8 cellular contexts compared by ENCODE assay signal in genomic region chr6:33787336-33787953, GRCh38. TPM values are rescaled to one million over a fixed set of nuclear protein-coding genes. Genes with fewer than 3 reads are reported as not detected.
A peak's percentile ranks its signal among the peaks of the same experiment; 100 is the strongest.
DNase-seq lines count a peak whose midpoint lies in the region; ATAC-seq and TF ChIP-seq lines count a peak whose summit lies in the region.

No MANE protein-coding gene starts in this region.

- H3K9me2 ChIP-seq in GM23248 (ENCODE audit: insufficient read depth) (no peaks in the 10 kb centered on the region), SU-DHL-6 (replicated peaks; ENCODE audit: insufficient read depth, low read length) (no peaks in the 10 kb centered on the region)

- H4K20me1 ChIP-seq in GM23248 (ENCODE audit: insufficient read depth): no peaks in the 10 kb centered on the region
- H4K20me1 ChIP-seq in SU-DHL-6 (ENCODE audit: low read depth, low read length): no peaks in the 10 kb centered on the region

- WGBS in GM23248 (ENCODE audit: low coverage in 1 of 2, low lambda C conversion rate in 2 of 2, missing lambda C conversion rate in 2 of 2), 2 experiments: 9 to 15% methylated on average over 7 of the region's 7 CpGs

- H3K4me2 ChIP-seq in GM23248 (ENCODE audit: unreplicated experiment): peak overlapping the region; percentile 97
- H3K4me2 ChIP-seq in SU-DHL-6 (ENCODE audit: low read depth, low read length, poor library complexity, severe bottlenecking): peak overlapping the region; percentile 61

- no peaks in the 10 kb centered on the region for H3K27me3 ChIP-seq in GM23248 (replicated peaks; ENCODE audit: insufficient read depth)
- no peaks in the 10 kb centered on the region for H3K27me3 ChIP-seq in SU-DHL-6 (ENCODE audit: low read length)
- no peaks in the 10 kb centered on the region for H3K27me3 ChIP-seq in skeletal muscle tissue (ENCODE audit: control insufficient read depth in 3 of 3, insufficient read depth in 3 of 3, low read length in 3 of 3)

- peaks cover 10% of the 10 kb centered on the region; the same call in 1 of the 2 replicates for H3K36me3 ChIP-seq in GM23248 (ENCODE audit: low read depth)
- no peaks in the 10 kb centered on the region for H3K36me3 ChIP-seq in SU-DHL-6 (ENCODE audit: low read length)
- peaks cover 26 to 33% (median 28%) of the 10 kb centered on the region in 3 donors for H3K36me3 ChIP-seq in skeletal muscle tissue (ENCODE audit: control insufficient read depth in 3 of 3, insufficient read depth in 3 of 3, low read length in 3 of 3)

- no peak overlapping the region for H2AFZ ChIP-seq in GM23248
- H2AFZ ChIP-seq in SU-DHL-6 (ENCODE audit: low read depth, low read length, severe bottlenecking): no peak overlapping the region

- in situ Hi-C loops in GM23248 (cut with MboI): no loop called here

- H3K27ac ChIP-seq in GM23248 (peak overlapping the region; percentile 97), SU-DHL-6 (ENCODE audit: low read depth, low read length) (peak overlapping the region; percentile 73), skeletal muscle tissue (ENCODE audit: low read depth, low read length) (peak overlapping the region; percentile 87)

- H3K4me1 ChIP-seq in GM23248 (ENCODE audit: insufficient read depth): peaks cover 33% of the 10 kb centered on the region
- H3K4me1 ChIP-seq in skeletal muscle tissue (ENCODE audit: control insufficient read depth in 3 of 3, insufficient read depth in 3 of 3, low read length in 3 of 3): peaks cover 32 to 39% (median 38%) of the 10 kb centered on the region in 3 donors

- H3F3A ChIP-seq in GM23248 (ENCODE audit: insufficient read depth): peaks cover 31% of the 10 kb centered on the region
- no peaks in the 10 kb centered on the region for H3F3A ChIP-seq in SU-DHL-6 (ENCODE audit: insufficient read depth)

- DNase-seq in GM23248 (peak; percentile 80), fibroblast of peridontal ligament (ENCODE audit: extremely low read depth) (peak; percentile 25), NCI-H1092 treated with DMSO at 0.1 percent for 48 hours (lab: John Stamatoyannopoulos, UW) (no peak)
- no peak for DNase-seq in stimulated activated naive CD4-positive, alpha-beta T cell treated with Interleukin-2 at 50 U/mL for 16 hours (lab: John Stamatoyannopoulos, UW)

- peak overlapping the region; percentile 93 for H3K9ac ChIP-seq in GM23248
- H3K9ac ChIP-seq in SU-DHL-6 (ENCODE audit: low read length): peak overlapping the region; percentile 94
- peak overlapping the region; percentile 81 to 93 (median 85) for H3K9ac ChIP-seq in skeletal muscle tissue (ENCODE audit: low read depth in 1 of 3, low read length in 3 of 3)

- H3K4me3 ChIP-seq in GM23248 (peak overlapping the region; percentile 73), SU-DHL-6 (ENCODE audit: insufficient read depth, low read length, poor library complexity, severe bottlenecking) (peak overlapping the region; percentile 90), skeletal muscle tissue (ENCODE audit: low read length in 3 of 3) (peak overlapping the region; percentile 79 to 83 (median 83))

- no peak for TF ChIP-seq CTCF in SU-DHL-6 (IDR thresholded peaks at IDR 0.05; ENCODE audit: insufficient read depth, low read length, poor library complexity, severe bottlenecking)

- no peaks in the 10 kb centered on the region for H3K9me3 ChIP-seq in GM23248 (ENCODE audit: low read depth)
- H3K9me3 ChIP-seq in SU-DHL-6 (ENCODE audit: insufficient read depth, low read length): no peaks in the 10 kb centered on the region
- no peaks in the 10 kb centered on the region for H3K9me3 ChIP-seq in skeletal muscle tissue (ENCODE audit: control insufficient read depth in 3 of 3, low read length in 3 of 3)

- H3K79me2 ChIP-seq in GM23248 (ENCODE audit: insufficient read depth) (peaks cover 51% of the 10 kb centered on the region), SU-DHL-6 (ENCODE audit: insufficient read depth, low read length) (peaks cover 31% of the 10 kb centered on the region)

- no peak for ATAC-seq in GM21515 (IDR thresholded peaks at IDR 0.05; ENCODE audit: unreplicated experiment)
- ATAC-seq in GM21390 (IDR thresholded peaks at IDR 0.05; ENCODE audit: unreplicated experiment): no peak

RNA-seq across cellular contexts. Expression of gene LEMD2, which starts 1.5 kb away (rescaled TPM):
- 67.5 and 79.0 TPM in 2 replicates for total RNA-seq in GM23248 (2014; rRNA removed; shearing (Covaris generic))
- polyA plus RNA-seq in GM23248 (2016; fragmentation: Nextera tagmentation; extraction: Ambion mirVana): 20.1 and 21.5 TPM in 2 replicates
- 21.9 TPM for total RNA-seq in skeletal muscle tissue

RNA-seq across cellular contexts. Expression of gene MLN, which starts 16.4 kb away (rescaled TPM):
- not detected in 2 replicates for total RNA-seq in GM23248 (2014; rRNA removed; shearing (Covaris generic))
- polyA plus RNA-seq in GM23248 (2016; fragmentation: Nextera tagmentation; extraction: Ambion mirVana): not detected in 2 replicates
- not detected for total RNA-seq in skeletal muscle tissue

RNA-seq across cellular contexts. Expression of gene IP6K3, which starts 40.7 kb away (rescaled TPM):
- not detected in 2 replicates for total RNA-seq in GM23248 (2014; rRNA removed; shearing (Covaris generic))
- polyA plus RNA-seq in GM23248 (2016; fragmentation: Nextera tagmentation; extraction: Ambion mirVana): 0.08 TPM in 1 of 2 replicates, not detected in the other
- total RNA-seq in skeletal muscle tissue: 13.6 TPM

Comparison
In these comparisons a context has a peak if more than half of its experiments do, and no peak if none do; other contexts are left out.
1. DNase-seq: peak in GM23248 (single experiment) and fibroblast of peridontal ligament (single experiment); none in stimulated activated naive CD4-positive, alpha-beta T cell treated with Interleukin-2 at 50 U/mL for 16 hours (single experiment) and NCI-H1092 treated with DMSO at 0.1 percent for 48 hours (single experiment).
2. RNA of gene IP6K3, which starts 40.7 kb away (total RNA-seq): 13.6 TPM in skeletal muscle tissue (single experiment); not detected in GM23248; every median in the first group is over 10 times any median in the second.
3. Peak in every context shown above with its lines, with median percentiles within 50 percentile points of each other: H3K27ac ChIP-seq, H3K4me3 ChIP-seq and H3K9ac ChIP-seq.